8 cellular contexts compared by ENCODE assay signal in the genomic region with DNA sequence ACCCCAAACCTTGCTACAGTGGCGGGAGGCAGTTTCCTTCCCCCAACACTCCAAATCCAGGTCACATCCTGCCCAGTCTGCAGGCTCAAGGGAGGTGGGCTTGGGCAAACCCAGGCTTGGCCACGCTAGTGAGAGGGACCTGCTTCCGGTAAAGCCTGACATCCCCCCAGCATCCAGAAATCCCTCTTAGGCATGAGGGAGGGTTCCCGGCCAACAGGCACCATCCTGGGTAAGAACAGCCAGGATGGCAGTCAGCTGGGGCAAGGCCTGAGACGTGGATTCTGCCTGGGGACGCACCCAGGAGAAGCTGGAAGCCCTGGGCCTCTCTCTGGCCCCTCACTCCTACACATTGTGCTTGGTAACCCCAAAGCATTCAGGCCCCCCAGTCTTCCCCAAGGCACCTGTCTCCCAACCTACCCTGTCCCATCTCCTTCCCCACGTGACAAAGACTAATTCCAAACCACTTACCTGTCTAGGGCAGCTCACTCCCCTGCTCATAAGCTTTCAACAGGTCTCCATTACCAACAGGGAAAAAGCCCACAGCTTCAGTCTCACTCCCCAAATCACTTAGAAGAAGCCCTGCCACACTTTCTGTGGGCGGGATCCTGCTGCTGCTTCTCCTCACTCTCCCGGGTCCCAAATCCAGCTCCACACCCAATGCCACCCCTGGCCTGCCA. TPM values are rescaled to one million over a fixed set of nuclear protein-coding genes. Genes with fewer than 3 reads are reported as not detected.
DNase-seq lines count a peak whose midpoint lies in the region; ATAC-seq and TF ChIP-seq lines count a peak whose summit lies in the region.

No MANE protein-coding gene starts in this region.

- peaks cover 32% of the 10 kb centered on the region for H3K4me1 Mint-ChIP-seq in nephron progenitor cell

- ATAC-seq in HG03175 (IDR thresholded peaks at IDR 0.05; ENCODE audit: unreplicated experiment) = no peak

- H3K4me3 ChIP-seq in BE2C (ENCODE audit: low read depth, low read length) = peak overlapping the region; percentile 81
- H3K4me3 ChIP-seq in LNCaP clone FGC (ENCODE audit: low read depth, low read length) = peak overlapping the region; percentile 72
- H3K4me3 ChIP-seq in choroid plexus epithelial cell (ENCODE audit: low read depth, low read length) = peak overlapping the region; percentile 79

- H3K9me3 Mint-ChIP-seq in nephron progenitor cell = no peaks in the 10 kb centered on the region

- no peak for DNase-seq in BE2C
- no peak for DNase-seq in LNCaP clone FGC (ENCODE audit: low read depth)
- DNase-seq in choroid plexus epithelial cell (ENCODE audit: low read depth) = no peak
- DNase-seq in nephron progenitor cell = no peak
- no peak for DNase-seq in cerebellar nuclear complex (lab: John Stamatoyannopoulos, UW)
- no peak for DNase-seq in HCEC 1CT
- no peak for DNase-seq in pons (ENCODE audit: low spot score)

- TF ChIP-seq CTCF in BE2C (IDR thresholded peaks at IDR 0.05; ENCODE audit: low read depth, low read length) (no peak), LNCaP clone FGC (IDR thresholded peaks at IDR 0.05; ENCODE audit: control insufficient read depth, extremely low read depth, insufficient read depth) (no peak), choroid plexus epithelial cell (conservative IDR thresholded peaks at IDR 0.05; ENCODE audit: low read depth, low read length) (no peak), nephron progenitor cell (IDR thresholded peaks at IDR 0.05) (no peak)

- H3K4me3 Mint-ChIP-seq in nephron progenitor cell = peak overlapping the region; percentile 83

- peaks cover 12% of the 10 kb centered on the region for H3K36me3 ChIP-seq in BE2C

- H3K36me3 Mint-ChIP-seq in nephron progenitor cell (ENCODE audit: low read depth) = peaks cover 14% of the 10 kb centered on the region

- peaks cover 5% of the 10 kb centered on the region for H3K4me1 ChIP-seq in BE2C

- peak overlapping the region; percentile 72 for H3K27ac Mint-ChIP-seq in nephron progenitor cell

- H3K27me3 Mint-ChIP-seq in nephron progenitor cell (ENCODE audit: low read depth, poor library complexity) = no peaks in the 10 kb centered on the region

- no peaks in the 10 kb centered on the region for H3K27me3 ChIP-seq in BE2C

- H3K9me3 ChIP-seq in BE2C = no peaks in the 10 kb centered on the region

RNA-seq across cellular contexts. Expression of gene C20orf144, which starts 2.1 kb away (rescaled TPM):
- 0.57 TPM for polyA plus RNA-seq in BE2C (2012; ENCODE audit: insufficient read depth, insufficient read length, low read depth)

RNA-seq across cellular contexts. Expression of gene ACTL10, which starts 2.5 kb away (rescaled TPM):
- 4.3 TPM for polyA plus RNA-seq in BE2C (2012; ENCODE audit: insufficient read depth, insufficient read length, low read depth)

RNA-seq across cellular contexts. Expression of gene NECAB3, which starts 10.0 kb away (rescaled TPM):
- 39.5 TPM for polyA plus RNA-seq in BE2C (2012; ENCODE audit: insufficient read depth, insufficient read length, low read depth)

RNA-seq across cellular contexts. Expression of gene E2F1, which starts 22.0 kb away (rescaled TPM):
- polyA plus RNA-seq in BE2C (2012; ENCODE audit: insufficient read depth, insufficient read length, low read depth) = 18.2 TPM

RNA-seq across cellular contexts. Expression of gene PXMP4, which starts 55.9 kb away (rescaled TPM):
- 12.9 TPM for polyA plus RNA-seq in BE2C (2012; ENCODE audit: insufficient read depth, insufficient read length, low read depth)
